ENCODE assay signal across 27 cellular contexts in genomic region chr3:24947103-24947502, GRCh38.
"Had no signal": no experiment of that assay in that cellular context is flagged by ENCODE, and none has a peak within 500 bp of the region (broad histone marks: within the 10 kb centered on the region; RNA-seq: fewer than 3 reads in every experiment).

No MANE protein-coding gene starts in this region.

- H3K27ac ChIP-seq: stomach, suprapubic skin, testis, thoracic aorta, thyroid gland, tibial artery, tibial nerve, transverse colon, upper lobe of left lung, upper lobe of right lung, uterus, vagina had no signal

- H3K4me1 ChIP-seq: stomach, suprapubic skin, testis, thyroid gland, tibial artery, tibial nerve, transverse colon, upper lobe of left lung, upper lobe of right lung, uterus, vagina had no signal

- ATAC-seq: stimulated activated effector memory CD8-positive, alpha-beta T cell treated with anti-CD3 and anti-CD28 coated beads, Interleukin-12 subunit alpha, Interleukin-12 subunit beta, amount 100 ng/mL, for 72 hours; stimulated activated memory B cell treated with anti-CD40 and anti-IgM and Interleukin-4, amounts not matched to agents 10 μg/mL and 1 μg/mL and 100 μg/mL, for 72 hours; stimulated activated naive B cell treated with anti-CD40 and anti-IgM and Interleukin-4, amounts not matched to agents 10 μg/mL and 1 μg/mL and 100 μg/mL, for 72 hours; stimulated activated naive CD8-positive, alpha-beta T cell treated with anti-CD3 and anti-CD28 coated beads, Interleukin-15, amount 100 ng/mL, for 72 hours; stimulated activated naive CD8-positive, alpha-beta T cell treated with anti-CD3 and anti-CD28 coated beads, Interleukin-15, Interleukin-2, amounts not matched to agents 100 U/mL and 50 U/mL, for 24 hours; upper lobe of right lung had no signal

- DNase-seq: stimulated activated CD4-positive, alpha-beta T cell treated with anti-CD3 and anti-CD28 coated beads, Interleukin-2, amount 100 ng/mL, for 48 hours; stimulated activated CD4-positive, alpha-beta T cell treated with anti-CD3 and anti-CD28 coated beads, Interleukin-4, amount 100 ng/mL, for 1 hour; stimulated activated CD4-positive, alpha-beta T cell treated with anti-CD3 and anti-CD28 coated beads, Interleukin-4, amount 100 ng/mL, for 24 hours; stimulated activated CD4-positive, alpha-beta T cell treated with anti-CD3 and anti-CD28 coated beads, Interleukin-4, amount 100 ng/mL, for 4 hours; stimulated activated CD8-positive, alpha-beta memory T cell treated with anti-CD3 and anti-CD28 coated beads, Interleukin-4, amount 100 ng/mL, for 48 hours; stimulated activated naive B cell treated with anti-CD40 and anti-IgM and Interleukin-4, amounts not matched to agents 10 μg/mL and 1 μg/mL and 100 μg/mL, for 72 hours; stimulated activated naive CD4-positive, alpha-beta T cell; stimulated activated naive CD4-positive, alpha-beta T cell treated with Interleukin-2 at 50 U/mL for 16 hours; stimulated activated naive CD8-positive, alpha-beta T cell treated with anti-CD3 and anti-CD28 coated beads, Interleukin-15, amount 100 ng/mL, for 72 hours; stimulated activated naive CD8-positive, alpha-beta T cell treated with anti-CD3 and anti-CD28 coated beads, Interleukin-15, Interleukin-2, amounts not matched to agents 100 U/mL and 50 U/mL, for 24 hours; stomach; substantia nigra; testis; thyroid gland; tibial artery; transverse colon; trophoblast cell; upper lobe of left lung; upper lobe of right lung; uterus had no signal

- FAIRE-seq: urothelium cell line had no signal

- H3K9me3 ChIP-seq: stomach, suprapubic skin, testis, thoracic aorta, thyroid gland, tibial artery, tibial nerve, transverse colon, upper lobe of left lung, upper lobe of right lung, uterus, vagina had no signal

- H3K27me3 ChIP-seq: stomach, suprapubic skin, testis, thyroid gland, tibial artery, tibial nerve, transverse colon, upper lobe of left lung, upper lobe of right lung, uterus, vagina had no signal

- H3K36me3 ChIP-seq: stomach, suprapubic skin, thoracic aorta, thyroid gland, tibial artery, tibial nerve, transverse colon, upper lobe of left lung, upper lobe of right lung, uterus, vagina had no signal

- H3K4me3 ChIP-seq: stomach, suprapubic skin, testis, thoracic aorta, thyroid gland, tibial artery, tibial nerve, transverse colon, upper lobe of left lung, upper lobe of right lung, uterus, vagina had no signal
